17 cellular contexts compared by ENCODE assay signal in the genomic region with DNA sequence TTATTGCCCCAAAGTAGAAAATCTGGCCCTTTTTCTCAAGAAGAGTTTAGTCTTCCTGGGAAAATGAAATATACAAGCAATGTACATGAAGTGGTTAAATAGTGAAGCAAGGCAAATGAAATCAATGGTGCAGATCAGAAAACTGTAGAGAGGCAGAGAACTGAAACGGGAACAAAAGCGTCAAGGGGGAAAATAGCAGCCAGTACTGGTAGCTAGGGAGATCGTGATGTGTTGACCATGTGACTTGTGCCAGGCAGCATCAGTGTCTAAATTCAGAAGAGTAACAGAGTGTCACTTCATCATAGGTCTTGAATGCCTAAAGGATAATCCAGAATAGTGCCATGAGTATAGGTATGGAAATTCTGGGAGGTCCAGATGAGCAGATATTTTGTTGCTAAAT.
DNase-seq lines count a peak whose midpoint lies in the region; ATAC-seq and TF ChIP-seq lines count a peak whose summit lies in the region.
"Had no signal": no experiment of that assay in that cellular context is flagged by ENCODE, and none has a peak within 500 bp of the region (broad histone marks: within the 10 kb centered on the region; RNA-seq: fewer than 3 reads in every experiment).

No MANE protein-coding gene starts in this region.

- no peaks in the 10 kb centered on the region for H3K9me3 ChIP-seq in smooth muscle cell (replicated peaks; ENCODE audit: low read depth)
- H3K9me3 ChIP-seq: colonic mucosa, left lung, SJSA1 had no signal

- no peak for TF ChIP-seq CTCF in smooth muscle cell (IDR thresholded peaks at IDR 0.05; ENCODE audit: borderline replicate concordance, insufficient read depth, poor library complexity, severe bottlenecking)
- TF ChIP-seq CTCF in coronary artery (IDR thresholded peaks at IDR 0.05), result no peak

- H3K27ac ChIP-seq in smooth muscle cell (ENCODE audit: low read depth) (no peak overlapping the region), coronary artery (no peak overlapping the region)
- H3K27ac ChIP-seq: colonic mucosa, left lung, SJSA1 had no signal

- peak; percentile 70 for ATAC-seq in GM18909 (IDR thresholded peaks at IDR 0.05; ENCODE audit: poor library complexity, unreplicated experiment)
- ATAC-seq in GM21717 (IDR thresholded peaks at IDR 0.05; ENCODE audit: unreplicated experiment), result peak; percentile 74
- peak; percentile 73 for ATAC-seq in HG03175 (IDR thresholded peaks at IDR 0.05; ENCODE audit: unreplicated experiment)
- ATAC-seq: activated naive CD4-positive, alpha-beta T cell treated with anti-CD3 and anti-CD28 coated beads, Interleukin-2, amount 50 U/mL, for 72 hours; left lung had no signal

- H3K79me2 ChIP-seq in smooth muscle cell (ENCODE audit: low read depth), result no peaks in the 10 kb centered on the region

- H3K4me3 ChIP-seq in smooth muscle cell, result no peak overlapping the region
- no peak overlapping the region for H3K4me3 ChIP-seq in coronary artery
- H3K4me3 ChIP-seq: colonic mucosa, left lung, SJSA1 had no signal

- whole genome bisulfite sequencing in smooth muscle cell (ENCODE audit: low lambda C conversion rate), result 70% methylated on average over 3 of the region's 3 CpGs

- peak; percentile 28 for DNase-seq in left kidney (ENCODE audit: low read depth, low spot score)
- DNase-seq in smooth muscle cell (lab: John Stamatoyannopoulos, UW; ENCODE audit: unreplicated experiment), result no peak
- no peak for DNase-seq in DMS153 treated with DMSO at 0.1 percent for 48 hours (lab: John Stamatoyannopoulos, UW; ENCODE audit: unreplicated experiment)
- no peak for DNase-seq in coronary artery (ENCODE audit: low spot score)
- DNase-seq in NCI-H1048 (lab: John Stamatoyannopoulos, UW), result no peak
- DNase-seq: activated CD4-positive, alpha-beta T cell treated with anti-CD3 and anti-CD28 coated beads, Interleukin-2, amount 10 ng/mL, durations not matched to agents 24 days and 14 days; colonic mucosa; DMS153; foreskin fibroblast; left lung; occipital lobe; stimulated activated CD4-positive, alpha-beta T cell treated with anti-CD3 and anti-CD28 coated beads, Interleukin-2, amount 100 ng/mL, for 48 hours had no signal

- no peak overlapping the region for H3K4me2 ChIP-seq in smooth muscle cell

- H3K4me1 ChIP-seq in smooth muscle cell (ENCODE audit: low read depth), result no peaks in the 10 kb centered on the region
- H3K4me1 ChIP-seq: colonic mucosa, left lung, SJSA1 had no signal

- no peaks in the 10 kb centered on the region for H3F3A ChIP-seq in smooth muscle cell (ENCODE audit: low read depth)

- H3K27me3 ChIP-seq in smooth muscle cell (ENCODE audit: low read depth), result peaks cover 6% of the 10 kb centered on the region
- H3K27me3 ChIP-seq: colonic mucosa, left lung, SJSA1 had no signal

- no peak overlapping the region for H2AFZ ChIP-seq in smooth muscle cell (ENCODE audit: low read depth)

- no peaks in the 10 kb centered on the region for H4K20me1 ChIP-seq in smooth muscle cell (ENCODE audit: low read depth)

- no peaks in the 10 kb centered on the region for H3K36me3 ChIP-seq in smooth muscle cell (ENCODE audit: low read depth)
- H3K36me3 ChIP-seq: colonic mucosa, left lung, SJSA1 had no signal

- no peak overlapping the region for H3K9ac ChIP-seq in smooth muscle cell (ENCODE audit: low read depth)
